ENCODE assay signal across 1 cellular context in the genomic region with DNA sequence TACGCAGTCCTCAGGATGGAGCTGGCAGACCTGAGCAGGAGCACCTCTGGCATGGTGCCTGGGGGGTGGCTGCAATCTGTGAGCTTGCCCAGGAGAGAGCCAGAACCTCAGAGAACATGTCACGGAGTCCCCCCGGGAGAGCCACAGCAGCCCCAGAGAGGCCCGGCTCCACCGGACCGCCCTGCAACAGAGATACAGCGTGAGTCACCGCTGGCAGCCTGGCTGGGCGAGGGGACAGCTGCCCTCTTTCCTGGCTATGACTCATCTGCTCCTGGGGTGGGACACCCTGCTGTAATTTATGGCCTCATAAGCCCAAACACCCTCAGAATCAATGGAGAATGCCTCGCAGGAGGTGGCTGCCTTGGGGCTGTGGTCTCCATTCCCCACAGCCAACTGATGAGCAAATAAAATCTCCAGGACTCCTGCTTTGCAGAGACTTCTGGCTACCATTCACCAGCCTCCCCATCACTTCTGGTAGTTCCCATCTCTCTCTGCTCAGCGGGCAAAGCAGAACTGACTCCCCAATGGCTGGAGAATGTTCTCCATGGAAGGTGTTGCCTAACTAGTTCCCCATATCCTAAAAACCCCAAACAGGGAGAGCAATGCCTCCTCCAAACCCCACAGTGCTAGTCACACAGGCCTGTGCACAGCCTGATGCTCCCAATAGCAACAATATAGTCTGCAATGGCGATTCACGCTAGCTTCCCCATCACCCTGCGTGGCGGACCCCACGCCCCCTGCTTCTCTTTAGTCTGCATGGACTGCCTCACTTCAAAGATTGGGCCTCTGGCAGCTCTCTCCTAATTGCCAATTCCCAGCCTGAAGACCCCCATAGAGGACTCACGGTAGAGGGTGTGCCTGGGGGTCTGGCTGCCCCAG.
TF ChIP-seq lines count a peak whose summit lies in the region.

No MANE protein-coding gene starts in this region.

TF ChIP-seq in HEK293, 187 proteins besides CTCF, POLR2A, EP300 and RAD21 (continued from another document):
- TF ChIP-seq, protein P1, sequence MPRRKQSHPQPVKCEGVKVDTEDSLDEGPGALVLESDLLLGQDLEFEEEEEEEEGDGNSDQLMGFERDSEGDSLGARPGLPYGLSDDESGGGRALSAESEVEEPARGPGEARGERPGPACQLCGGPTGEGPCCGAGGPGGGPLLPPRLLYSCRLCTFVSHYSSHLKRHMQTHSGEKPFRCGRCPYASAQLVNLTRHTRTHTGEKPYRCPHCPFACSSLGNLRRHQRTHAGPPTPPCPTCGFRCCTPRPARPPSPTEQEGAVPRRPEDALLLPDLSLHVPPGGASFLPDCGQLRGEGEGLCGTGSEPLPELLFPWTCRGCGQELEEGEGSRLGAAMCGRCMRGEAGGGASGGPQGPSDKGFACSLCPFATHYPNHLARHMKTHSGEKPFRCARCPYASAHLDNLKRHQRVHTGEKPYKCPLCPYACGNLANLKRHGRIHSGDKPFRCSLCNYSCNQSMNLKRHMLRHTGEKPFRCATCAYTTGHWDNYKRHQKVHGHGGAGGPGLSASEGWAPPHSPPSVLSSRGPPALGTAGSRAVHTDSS (tag by site-specific recombination; IDR thresholded peaks at IDR 0.05) = no peak
- TF ChIP-seq SP2 (tag by site-specific recombination; IDR thresholded peaks at IDR 0.05) (peak; percentile 57), ZNF274 (IDR thresholded peaks at IDR 0.05; ENCODE audit: low read length) (no peak), ZNF274 (tag by site-specific recombination; IDR thresholded peaks at IDR 0.05; ENCODE audit: borderline replicate concordance) (no peak), ZNF248 (tag by site-specific recombination; IDR thresholded peaks at IDR 0.05) (no peak), ZNF366 (tag by site-specific recombination; conservative IDR thresholded peaks at IDR 0.05) (peak; percentile 64), ZNF549 (tag by site-specific recombination; IDR thresholded peaks at IDR 0.05) (no peak), ZNF174 (tag by site-specific recombination; IDR thresholded peaks at IDR 0.05) (no peak), ZNF529 (tag by site-specific recombination; IDR thresholded peaks at IDR 0.05; ENCODE audit: insufficient replicate concordance) (no peak), HOXD13 (CRISPR knock-in tag; IDR thresholded peaks at IDR 0.05; ENCODE audit: borderline replicate concordance) (peak; percentile 74; the same call in 1 of the 2 replicates), ZNF791 (tag by site-specific recombination; IDR thresholded peaks at IDR 0.05) (no peak), ZNF776 (tag by site-specific recombination; IDR thresholded peaks at IDR 0.05; ENCODE audit: borderline replicate concordance) (no peak), ZNF701 (tag by site-specific recombination; IDR thresholded peaks at IDR 0.05) (0 out of 2 replicates have a peak, but pooled peaks have one; percentile 41), ZNF843 (tag by site-specific recombination; IDR thresholded peaks at IDR 0.05) (peak; percentile 74), ZNF473 (tag by site-specific recombination; IDR thresholded peaks at IDR 0.05) (no peak), TCF7L2 (IDR thresholded peaks at IDR 0.05; ENCODE audit: borderline replicate concordance, low read depth, low read length) (no peak), ZNF146 (tag by site-specific recombination; IDR thresholded peaks at IDR 0.05) (0 out of 2 replicates have a peak, but pooled peaks have one; percentile 5), ZNF830 (tag by site-specific recombination; IDR thresholded peaks at IDR 0.05; ENCODE audit: low read depth) (no peak), ZNF2 (tag by site-specific recombination; IDR thresholded peaks at IDR 0.05) (no peak), ZFHX2 (tag by site-specific recombination; conservative IDR thresholded peaks at IDR 0.05) (peak; percentile 58; the same call in 1 of the 2 replicates), ZNF785 (tag by site-specific recombination; IDR thresholded peaks at IDR 0.05) (no peak), GLI2 (tag by site-specific recombination; IDR thresholded peaks at IDR 0.05; ENCODE audit: borderline replicate concordance, low read depth) (0 out of 2 replicates have a peak, but pooled peaks have one; percentile 34), ZNF639 (tag by site-specific recombination; IDR thresholded peaks at IDR 0.05) (peak; percentile 65; the same call in 1 of the 2 replicates), ZNF221 (tag by site-specific recombination; IDR thresholded peaks at IDR 0.05; ENCODE audit: borderline replicate concordance) (no peak)
- TF ChIP-seq, protein P2, sequence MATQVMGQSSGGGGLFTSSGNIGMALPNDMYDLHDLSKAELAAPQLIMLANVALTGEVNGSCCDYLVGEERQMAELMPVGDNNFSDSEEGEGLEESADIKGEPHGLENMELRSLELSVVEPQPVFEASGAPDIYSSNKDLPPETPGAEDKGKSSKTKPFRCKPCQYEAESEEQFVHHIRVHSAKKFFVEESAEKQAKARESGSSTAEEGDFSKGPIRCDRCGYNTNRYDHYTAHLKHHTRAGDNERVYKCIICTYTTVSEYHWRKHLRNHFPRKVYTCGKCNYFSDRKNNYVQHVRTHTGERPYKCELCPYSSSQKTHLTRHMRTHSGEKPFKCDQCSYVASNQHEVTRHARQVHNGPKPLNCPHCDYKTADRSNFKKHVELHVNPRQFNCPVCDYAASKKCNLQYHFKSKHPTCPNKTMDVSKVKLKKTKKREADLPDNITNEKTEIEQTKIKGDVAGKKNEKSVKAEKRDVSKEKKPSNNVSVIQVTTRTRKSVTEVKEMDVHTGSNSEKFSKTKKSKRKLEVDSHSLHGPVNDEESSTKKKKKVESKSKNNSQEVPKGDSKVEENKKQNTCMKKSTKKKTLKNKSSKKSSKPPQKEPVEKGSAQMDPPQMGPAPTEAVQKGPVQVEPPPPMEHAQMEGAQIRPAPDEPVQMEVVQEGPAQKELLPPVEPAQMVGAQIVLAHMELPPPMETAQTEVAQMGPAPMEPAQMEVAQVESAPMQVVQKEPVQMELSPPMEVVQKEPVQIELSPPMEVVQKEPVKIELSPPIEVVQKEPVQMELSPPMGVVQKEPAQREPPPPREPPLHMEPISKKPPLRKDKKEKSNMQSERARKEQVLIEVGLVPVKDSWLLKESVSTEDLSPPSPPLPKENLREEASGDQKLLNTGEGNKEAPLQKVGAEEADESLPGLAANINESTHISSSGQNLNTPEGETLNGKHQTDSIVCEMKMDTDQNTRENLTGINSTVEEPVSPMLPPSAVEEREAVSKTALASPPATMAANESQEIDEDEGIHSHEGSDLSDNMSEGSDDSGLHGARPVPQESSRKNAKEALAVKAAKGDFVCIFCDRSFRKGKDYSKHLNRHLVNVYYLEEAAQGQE (tag by site-specific recombination; IDR thresholded peaks at IDR 0.05) = no peak
- TF ChIP-seq, protein P3, sequence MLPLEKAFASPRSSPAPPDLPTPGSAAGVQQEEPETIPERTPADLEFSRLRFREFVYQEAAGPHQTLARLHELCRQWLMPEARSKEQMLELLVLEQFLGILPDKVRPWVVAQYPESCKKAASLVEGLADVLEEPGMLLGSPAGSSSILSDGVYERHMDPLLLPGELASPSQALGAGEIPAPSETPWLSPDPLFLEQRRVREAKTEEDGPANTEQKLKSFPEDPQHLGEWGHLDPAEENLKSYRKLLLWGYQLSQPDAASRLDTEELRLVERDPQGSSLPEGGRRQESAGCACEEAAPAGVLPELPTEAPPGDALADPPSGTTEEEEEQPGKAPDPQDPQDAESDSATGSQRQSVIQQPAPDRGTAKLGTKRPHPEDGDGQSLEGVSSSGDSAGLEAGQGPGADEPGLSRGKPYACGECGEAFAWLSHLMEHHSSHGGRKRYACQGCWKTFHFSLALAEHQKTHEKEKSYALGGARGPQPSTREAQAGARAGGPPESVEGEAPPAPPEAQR (tag by site-specific recombination; IDR thresholded peaks at IDR 0.05) = no peak
